Comparison of ENCODE assay signal across 8 cellular contexts in genomic region chr16:56193951-56194726, GRCh38. TPM values are rescaled to one million over a fixed set of nuclear protein-coding genes. Genes with fewer than 3 reads are reported as not detected.
DNase-seq lines count a peak whose midpoint lies in the region; ATAC-seq and TF ChIP-seq lines count a peak whose summit lies in the region.

No MANE protein-coding gene starts in this region.

- ATAC-seq in gastrocnemius medialis (peak; percentile 33 to 80), GM19452 (IDR thresholded peaks at IDR 0.05; ENCODE audit: unreplicated experiment) (no peak), HG03432 (IDR thresholded peaks at IDR 0.05; ENCODE audit: unreplicated experiment) (no peak)

- DNase-seq in COLO668 (lab: John Stamatoyannopoulos, UW; ENCODE audit: unreplicated experiment): peak; percentile 93
- peak; percentile 95 for DNase-seq in NCI-H1105 treated with DMSO at 0.1 percent for 48 hours (lab: John Stamatoyannopoulos, UW)
- peak; percentile 60 to 62 for DNase-seq in activated CD4-positive, alpha-beta T cell treated with anti-CD3 and anti-CD28 coated beads for 24 hours (ENCODE audit: low read depth in 2 of 2)
- peak in 56 of 61 donors; percentile 33 to 91 (median 81) for DNase-seq in caudate nucleus (lab: John Stamatoyannopoulos, UW)
- peak; percentile 28 to 66 for DNase-seq in gastrocnemius medialis

- peaks cover 8 to 14% of the 10 kb centered on the region in 2 donors for H3K4me1 ChIP-seq in gastrocnemius medialis

- intact Hi-C loops in gastrocnemius medialis (cut with DNase I; ENCODE audit: low total_unique reads): no loop called here

- H3K36me3 ChIP-seq in gastrocnemius medialis: no peaks in the 10 kb centered on the region

- no peak for TF ChIP-seq POLR2A in gastrocnemius medialis (IDR thresholded peaks at IDR 0.05)

- peak overlapping the region; percentile 95 for H3K27ac ChIP-seq in caudate nucleus (ENCODE audit: low read depth, low read length)
- no peak overlapping the region for H3K27ac ChIP-seq in gastrocnemius medialis

- H3K9me3 ChIP-seq in iPS-18c (ENCODE audit: control insufficient read depth, insufficient read depth, low read length) (no peaks in the 10 kb centered on the region), gastrocnemius medialis (no peaks in the 10 kb centered on the region)

- in situ Hi-C loops in gastrocnemius medialis (cut with MboI; ENCODE audit: low sequenced_read_pairs in 4 of 4): no loop called here

- peak overlapping the region; percentile 36 for H3K4me3 ChIP-seq in iPS-18c (ENCODE audit: insufficient read depth, low read depth, low read length)
- H3K4me3 ChIP-seq in gastrocnemius medialis: peak overlapping the region; percentile 5 to 31 (median 26)

- H3K27me3 ChIP-seq in gastrocnemius medialis: peaks cover 34 to 43% (median 36%) of the 10 kb centered on the region in 3 donors

- no peak for TF ChIP-seq CTCF in gastrocnemius medialis (IDR thresholded peaks at IDR 0.05 in 4 of 5, conservative IDR thresholded peaks at IDR 0.05 in 1 of 5)

RNA-seq across cellular contexts. Expression of gene GNAO1, which starts 2.9 kb away (rescaled TPM):
- 1 to 10 TPM in 2 of 4 donors, under 1 TPM in 2; 0.25 to 2.0 (median 0.79) TPM for total RNA-seq in gastrocnemius medialis

Comparison
In these comparisons a context has a peak if more than half of its experiments do, and no peak if none do; other contexts are left out.
1. ATAC-seq: peak in gastrocnemius medialis (2 of 2); none in GM19452 (single experiment) and HG03432 (single experiment).
2. Peak in every context shown above with its lines, with median percentiles within 50 percentile points of each other: DNase-seq.